ENCODE assay signal across 1 cellular context in genomic region chr2:237512774-237513466, GRCh38.
TF ChIP-seq lines count a peak whose summit lies in the region.

No MANE protein-coding gene starts in this region.

TF ChIP-seq in A549, 52 proteins besides CTCF, POLR2A, EP300 and RAD21 (continued from another document):
- TF ChIP-seq HEYL (CRISPR knock-in tag; IDR thresholded peaks at IDR 0.05): no peak
- no peak for TF ChIP-seq ELK1 (IDR thresholded peaks at IDR 0.05; ENCODE audit: low read depth, low read length)
- no peak for TF ChIP-seq KDM1A (IDR thresholded peaks at IDR 0.05; ENCODE audit: low read depth)
- TF ChIP-seq SREBF2 (IDR thresholded peaks at IDR 0.05): no peak
- no peak for TF ChIP-seq NR3C1 (IDR thresholded peaks at IDR 0.05)
- peak; percentile 13; the same call in 1 of the 2 replicates for TF ChIP-seq GATA3 (IDR thresholded peaks at IDR 0.05; ENCODE audit: borderline replicate concordance)
- peak; percentile 88 for TF ChIP-seq SMC3 (IDR thresholded peaks at IDR 0.05)
- no peak for TF ChIP-seq NFE2L2 (conservative IDR thresholded peaks at IDR 0.05; ENCODE audit: low read length)
- no peak for TF ChIP-seq CHD4 (IDR thresholded peaks at IDR 0.05; ENCODE audit: borderline replicate concordance)
- TF ChIP-seq NPAS2 (CRISPR knock-in tag; IDR thresholded peaks at IDR 0.05; ENCODE audit: borderline replicate concordance): no peak
- no peak for TF ChIP-seq E2F6 (IDR thresholded peaks at IDR 0.05; ENCODE audit: borderline replicate concordance, low read depth)
- TF ChIP-seq JUNB (IDR thresholded peaks at IDR 0.05): no peak
- TF ChIP-seq FOSL2 (IDR thresholded peaks at IDR 0.05): no peak
- no peak for TF ChIP-seq FOSL2 (CRISPR knock-in tag; IDR thresholded peaks at IDR 0.05)
- TF ChIP-seq RCOR1 (IDR thresholded peaks at IDR 0.05; ENCODE audit: low read depth, low read length): no peak
- TF ChIP-seq RARB (CRISPR knock-in tag; IDR thresholded peaks at IDR 0.05): no peak
- TF ChIP-seq REST (IDR thresholded peaks at IDR 0.05): no peak
- no peak for TF ChIP-seq ATOH8 (CRISPR knock-in tag; IDR thresholded peaks at IDR 0.05; ENCODE audit: low read depth)
- no peak for TF ChIP-seq RNF2 (IDR thresholded peaks at IDR 0.05; ENCODE audit: borderline replicate concordance, low read depth)
- no peak for TF ChIP-seq CBX8 (IDR thresholded peaks at IDR 0.05)
